Comparison of ENCODE assay signal across 19 cellular contexts in genomic region chr15:25182098-25182478, GRCh38.
DNase-seq lines count a peak whose midpoint lies in the region; ATAC-seq, FAIRE-seq and TF ChIP-seq lines count a peak whose summit lies in the region.
"Had no signal": no experiment of that assay in that cellular context is flagged by ENCODE, and none has a peak within 500 bp of the region (broad histone marks: within the 10 kb centered on the region; RNA-seq: fewer than 3 reads in every experiment).

No MANE protein-coding gene starts in this region.

- 84% methylated on average over 6 of the region's 6 CpGs for WGBS in pancreas, 2 donors

- ATAC-seq in activated CD4-positive, CD25-positive, alpha-beta regulatory T cell treated with anti-CD3 and anti-CD28 coated beads, Interleukin-2, amount 50 U/mL, for 24 hours, result no peak
- ATAC-seq in left cardiac atrium (no peak), Right ventricle myocardium inferior (no peak), pancreas (no peak), HG03571 (IDR thresholded peaks at IDR 0.05; ENCODE audit: unreplicated experiment) (no peak)
- ATAC-seq: CD8-positive, alpha-beta T cell; HCT116 had no signal

- no peaks in the 10 kb centered on the region for H3K27me3 ChIP-seq in pancreas

- FAIRE-seq in pancreas (lab: Jason Lieb, UNC), result no peak
- FAIRE-seq: D721Med, RCC 7860 had no signal

- TF ChIP-seq CTCF in pancreas (IDR thresholded peaks at IDR 0.05), result no peak

- H3K4me3 ChIP-seq in pancreas, result no peak overlapping the region
- H3K4me3 ChIP-seq: GM23248 had no signal

- intact Hi-C loops in left cardiac atrium (cut with DNase I), result no loop called here
- intact Hi-C loops in Right ventricle myocardium inferior (cut with DNase I), result no loop called here
- intact Hi-C loops in pancreas (cut with DNase I), result no loop called here

- no peak overlapping the region for H3K27ac ChIP-seq in pancreas
- H3K27ac ChIP-seq: 22Rv1, GM23248, HL-60 had no signal

- H3K4me1 ChIP-seq in pancreas, result no peaks in the 10 kb centered on the region

- H3K9me3 ChIP-seq in pancreas, result no peaks in the 10 kb centered on the region

- DNase-seq in activated CD4-positive, CD25-positive, alpha-beta regulatory T cell treated with anti-CD3 and anti-CD28 coated beads, Interleukin-2, amount 50 U/mL, for 72 hours, result peak; percentile 7
- peak; percentile 14 for DNase-seq in left cardiac atrium
- no peak for DNase-seq in Right ventricle myocardium inferior (ENCODE audit: missing footprints)
- DNase-seq in pancreas, result peak in 4 of 6 donors; percentile 0 to 20 (median 2)
- no peak for DNase-seq in kidney tubule cell (ENCODE audit: low spot score)
- no peak for DNase-seq in HT-29 (ENCODE audit: low spot score)
- DNase-seq: DMS79, GM23248, NCI-H187, NCI-H345, NCI-H526 had no signal

- H3K36me3 ChIP-seq in pancreas, result no peaks in the 10 kb centered on the region

Comparison
In these comparisons a context has a peak if more than half of its experiments do, and no peak if none do; other contexts are left out.
1. DNase-seq: peak in activated CD4-positive, CD25-positive, alpha-beta regulatory T cell treated with anti-CD3 and anti-CD28 coated beads, Interleukin-2, amount 50 U/mL, for 72 hours (single experiment), left cardiac atrium (single experiment) and pancreas (4 of 6); none in Right ventricle myocardium inferior (single experiment), kidney tubule cell (single experiment) and HT-29 (single experiment).